In the genomic region with DNA sequence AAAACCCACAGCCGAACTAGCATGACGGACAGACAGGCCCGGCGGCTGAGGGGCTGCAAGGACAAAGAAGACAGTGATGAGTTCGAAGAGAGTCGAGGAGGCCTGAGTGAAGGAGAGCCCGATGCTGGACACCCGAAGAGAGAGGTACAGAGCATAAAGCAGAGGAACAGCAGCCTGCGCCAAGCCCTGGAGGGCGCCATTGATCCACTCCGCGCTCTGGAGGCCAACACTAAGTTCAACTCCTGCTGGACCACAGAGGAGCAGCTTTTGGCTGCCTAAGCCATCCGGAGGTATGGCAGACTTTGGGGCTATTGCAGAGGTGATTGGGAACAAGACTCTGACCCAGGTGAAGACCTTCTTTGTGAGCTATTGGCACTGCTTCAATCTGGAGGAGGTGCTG, we compare ENCODE assay signal across 2 cellular contexts.
TF ChIP-seq lines count a peak whose summit lies in the region.

No MANE protein-coding gene starts in this region.

TF ChIP-seq in HCT116, 20 proteins besides CTCF, POLR2A, EP300 and RAD21 (continued from another document):
- TF ChIP-seq EGR1 (IDR thresholded peaks at IDR 0.05; ENCODE audit: low read depth) (no peak), SRF (IDR thresholded peaks at IDR 0.05; ENCODE audit: low read depth) (no peak), ZFX (IDR thresholded peaks at IDR 0.05) (no peak), EZH2 (IDR thresholded peaks at IDR 0.05) (no peak), YY1 (IDR thresholded peaks at IDR 0.05; ENCODE audit: extremely low read depth, insufficient replicate concordance, low read depth, low read length) (no peak), POLR2AphosphoS5 (IDR thresholded peaks at IDR 0.05; ENCODE audit: low read depth, low read length) (no peak), JUND (IDR thresholded peaks at IDR 0.05) (no peak), TCF7L2 (IDR thresholded peaks at IDR 0.05; ENCODE audit: borderline replicate concordance, extremely low read depth, insufficient read depth, insufficient read length) (no peak), ELF1 (IDR thresholded peaks at IDR 0.05; ENCODE audit: borderline replicate concordance, low read depth) (no peak), SP1 (IDR thresholded peaks at IDR 0.05; ENCODE audit: low read depth) (no peak), FOSL1 (IDR thresholded peaks at IDR 0.05; ENCODE audit: low read depth) (no peak)
- TF ChIP-seq, protein P1, sequence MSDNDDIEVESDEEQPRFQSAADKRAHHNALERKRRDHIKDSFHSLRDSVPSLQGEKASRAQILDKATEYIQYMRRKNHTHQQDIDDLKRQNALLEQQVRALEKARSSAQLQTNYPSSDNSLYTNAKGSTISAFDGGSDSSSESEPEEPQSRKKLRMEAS (IDR thresholded peaks at IDR 0.05): no peak
- TF ChIP-seq, protein P2, sequence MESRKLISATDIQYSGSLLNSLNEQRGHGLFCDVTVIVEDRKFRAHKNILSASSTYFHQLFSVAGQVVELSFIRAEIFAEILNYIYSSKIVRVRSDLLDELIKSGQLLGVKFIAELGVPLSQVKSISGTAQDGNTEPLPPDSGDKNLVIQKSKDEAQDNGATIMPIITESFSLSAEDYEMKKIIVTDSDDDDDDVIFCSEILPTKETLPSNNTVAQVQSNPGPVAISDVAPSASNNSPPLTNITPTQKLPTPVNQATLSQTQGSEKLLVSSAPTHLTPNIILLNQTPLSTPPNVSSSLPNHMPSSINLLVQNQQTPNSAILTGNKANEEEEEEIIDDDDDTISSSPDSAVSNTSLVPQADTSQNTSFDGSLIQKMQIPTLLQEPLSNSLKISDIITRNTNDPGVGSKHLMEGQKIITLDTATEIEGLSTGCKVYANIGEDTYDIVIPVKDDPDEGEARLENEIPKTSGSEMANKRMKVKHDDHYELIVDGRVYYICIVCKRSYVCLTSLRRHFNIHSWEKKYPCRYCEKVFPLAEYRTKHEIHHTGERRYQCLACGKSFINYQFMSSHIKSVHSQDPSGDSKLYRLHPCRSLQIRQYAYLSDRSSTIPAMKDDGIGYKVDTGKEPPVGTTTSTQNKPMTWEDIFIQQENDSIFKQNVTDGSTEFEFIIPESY (IDR thresholded peaks at IDR 0.05; ENCODE audit: extremely low read depth, insufficient replicate concordance, low read length): no peak

TF ChIP-seq in H1, 55 proteins besides CTCF, POLR2A, EP300 and RAD21 (continued from another document):
- TF ChIP-seq BRCA1 (IDR thresholded peaks at IDR 0.05; ENCODE audit: low read depth, low read length) (no peak), YY1 (IDR thresholded peaks at IDR 0.05; ENCODE audit: low read depth, low read length) (peak; percentile 62; the same call in 1 of the 2 replicates)
